15 cellular contexts compared by ENCODE assay signal in genomic region chr22:21849489-21849888, GRCh38. TPM values are rescaled to one million over a fixed set of nuclear protein-coding genes. Genes with fewer than 3 reads are reported as not detected.
DNase-seq lines count a peak whose midpoint lies in the region; ATAC-seq, FAIRE-seq and TF ChIP-seq lines count a peak whose summit lies in the region.
"Had no signal": no experiment of that assay in that cellular context is flagged by ENCODE, and none has a peak within 500 bp of the region (broad histone marks: within the 10 kb centered on the region; RNA-seq: fewer than 3 reads in every experiment).

No MANE protein-coding gene starts in this region.

- no peak for TF ChIP-seq CTCF in keratinocyte (optimal IDR thresholded peaks at IDR 0.05 in 1 of 3, IDR thresholded peaks at IDR 0.05 in 1 of 3, conservative IDR thresholded peaks at IDR 0.05 in 1 of 3; ENCODE audit: extremely low read depth in 1 of 3, insufficient read depth in 2 of 3, low read length in 3 of 3)

- H3K4me3 Mint-ChIP-seq in activated naive CD8-positive, alpha-beta T cell treated with anti-CD3 and anti-CD28 coated beads for 36 hours: no peak overlapping the region
- H3K4me3 Mint-ChIP-seq in stimulated activated naive B cell treated with anti-CD40 and anti-IgM and Interleukin-4, amounts not matched to agents 10 μg/mL and 1 μg/mL and 100 μg/mL, for 72 hours: no peak overlapping the region

- H3K4me2 ChIP-seq in keratinocyte (ENCODE audit: control insufficient read depth, extremely low read depth, insufficient read depth, low read depth, low read length): peak overlapping the region; percentile 70
- H3K4me2 ChIP-seq: BLaER1 treated with 17β-estradiol and CSF1 and Interleukin-3, amounts not matched to agents 10 nM and 100 nM had no signal

- H3K27ac Mint-ChIP-seq in activated naive CD8-positive, alpha-beta T cell treated with anti-CD3 and anti-CD28 coated beads for 36 hours: peak overlapping the region; percentile 21
- H3K27ac Mint-ChIP-seq in stimulated activated naive B cell treated with anti-CD40 and anti-IgM and Interleukin-4, amounts not matched to agents 10 μg/mL and 1 μg/mL and 100 μg/mL, for 72 hours: peak overlapping the region; percentile 25

- DNase-seq in activated naive CD8-positive, alpha-beta T cell treated with anti-CD3 and anti-CD28 coated beads for 36 hours: no peak
- DNase-seq in epithelial cell of prostate (ENCODE audit: low read depth, low spot score) (no peak), keratinocyte (ENCODE audit: low read depth, low spot score) (no peak), activated gamma-delta T cell treated with Interleukin-2 at 50 U/mL for 16 hours (no peak)
- no peak for DNase-seq in stimulated activated naive B cell treated with anti-CD40 and anti-IgM and Interleukin-4, amounts not matched to agents 10 μg/mL and 1 μg/mL and 100 μg/mL, for 72 hours
- no peak for DNase-seq in activated T-cell treated with anti-CD3 and anti-CD28 coated beads, Interleukin-2, amount 50 U/mL, for 48 hours
- DNase-seq: activated naive CD4-positive, alpha-beta T cell treated with Interleukin-2 at 50 U/mL for 16 hours; hypothalamus; NCI-H187 treated with DMSO at 0.1 percent for 48 hours; NCI-H510A; small intestine; transverse colon had no signal

- no peaks in the 10 kb centered on the region for H3K36me3 ChIP-seq in keratinocyte (ENCODE audit: control insufficient read depth in 2 of 2, extremely low read depth in 1 of 2, insufficient read depth in 2 of 2, low read length in 2 of 2)
- H3K36me3 ChIP-seq: transverse colon had no signal

- H3K4me1 ChIP-seq in keratinocyte (ENCODE audit: control insufficient read depth, extremely low read depth, insufficient read depth, low read length): peaks cover 20% of the 10 kb centered on the region

- H3K36me3 Mint-ChIP-seq in activated naive CD8-positive, alpha-beta T cell treated with anti-CD3 and anti-CD28 coated beads for 36 hours: peaks cover 25% of the 10 kb centered on the region
- H3K36me3 Mint-ChIP-seq in stimulated activated naive B cell treated with anti-CD40 and anti-IgM and Interleukin-4, amounts not matched to agents 10 μg/mL and 1 μg/mL and 100 μg/mL, for 72 hours: peaks cover 22 to 38% of the 10 kb centered on the region in 2 donors

- H3K79me2 ChIP-seq in keratinocyte (ENCODE audit: control insufficient read depth, insufficient read depth, low read length): peaks cover 91% of the 10 kb centered on the region

- FAIRE-seq in keratinocyte (lab: Jason Lieb, UNC): no peak
- FAIRE-seq: small intestine had no signal

- H3K4me3 ChIP-seq in keratinocyte (ENCODE audit: control insufficient read depth in 2 of 3, extremely low read depth in 1 of 3, insufficient read depth in 2 of 3, low read depth in 1 of 3, low read length in 3 of 3): no peak overlapping the region
- H3K4me3 ChIP-seq: BLaER1 treated with 17β-estradiol and CSF1 and Interleukin-3, amounts not matched to agents 10 nM and 100 nM; transverse colon had no signal

- no peaks in the 10 kb centered on the region for H3K9me3 ChIP-seq in keratinocyte (ENCODE audit: control insufficient read depth, low read depth, low read length)
- H3K9me3 ChIP-seq: transverse colon had no signal

- H3K9me1 ChIP-seq in keratinocyte (ENCODE audit: control insufficient read depth, extremely low read depth, insufficient read depth, low read length): no peaks in the 10 kb centered on the region

- no peak overlapping the region for H2AFZ ChIP-seq in keratinocyte (ENCODE audit: control insufficient read depth, low read length)

- H3K27me3 Mint-ChIP-seq in activated naive CD8-positive, alpha-beta T cell treated with anti-CD3 and anti-CD28 coated beads for 36 hours: no peaks in the 10 kb centered on the region
- no peaks in the 10 kb centered on the region for H3K27me3 Mint-ChIP-seq in stimulated activated naive B cell treated with anti-CD40 and anti-IgM and Interleukin-4, amounts not matched to agents 10 μg/mL and 1 μg/mL and 100 μg/mL, for 72 hours

- no peaks in the 10 kb centered on the region for H3K9me3 Mint-ChIP-seq in activated naive CD8-positive, alpha-beta T cell treated with anti-CD3 and anti-CD28 coated beads for 36 hours
- H3K9me3 Mint-ChIP-seq in stimulated activated naive B cell treated with anti-CD40 and anti-IgM and Interleukin-4, amounts not matched to agents 10 μg/mL and 1 μg/mL and 100 μg/mL, for 72 hours: no peaks in the 10 kb centered on the region

- dilution Hi-C loops in keratinocyte (cut with MboI; ENCODE audit: extremely low pct_ligation_motif_present, low sequenced_read_pairs): no loop called here

- no peaks in the 10 kb centered on the region for H3K27me3 ChIP-seq in keratinocyte (ENCODE audit: control insufficient read depth, extremely low read depth, insufficient read depth, low read length)
- H3K27me3 ChIP-seq: BLaER1 treated with 17β-estradiol and CSF1 and Interleukin-3, amounts not matched to agents 10 nM and 100 nM; transverse colon had no signal

- ATAC-seq in stimulated activated naive B cell treated with anti-CD40 and anti-IgM and Interleukin-4, amounts not matched to agents 10 μg/mL and 1 μg/mL and 100 μg/mL, for 72 hours (replicated peaks): peak in 1 of 2 donors; percentile 52
- ATAC-seq in HG03095 (IDR thresholded peaks at IDR 0.05; ENCODE audit: unreplicated experiment) (no peak), GM18873 (IDR thresholded peaks at IDR 0.05; ENCODE audit: low FRiP score, unreplicated experiment) (no peak)

- peaks cover 52% of the 10 kb centered on the region for H3K4me1 Mint-ChIP-seq in activated naive CD8-positive, alpha-beta T cell treated with anti-CD3 and anti-CD28 coated beads for 36 hours
- peaks cover 24 to 84% of the 10 kb centered on the region in 2 donors for H3K4me1 Mint-ChIP-seq in stimulated activated naive B cell treated with anti-CD40 and anti-IgM and Interleukin-4, amounts not matched to agents 10 μg/mL and 1 μg/mL and 100 μg/mL, for 72 hours

- H3K27ac ChIP-seq in epithelial cell of prostate: peak overlapping the region; percentile 62
- peak overlapping the region; percentile 82 for H3K27ac ChIP-seq in keratinocyte (ENCODE audit: control insufficient read depth, insufficient read depth, low read length)
- H3K27ac ChIP-seq: BLaER1 treated with 17β-estradiol and CSF1 and Interleukin-3, amounts not matched to agents 10 nM and 100 nM; transverse colon had no signal

- peaks cover 4% of the 10 kb centered on the region for H4K20me1 ChIP-seq in keratinocyte (ENCODE audit: control insufficient read depth, extremely low read depth, insufficient read depth, low read length)

- H3K9ac ChIP-seq in keratinocyte (ENCODE audit: control insufficient read depth, extremely low read depth, insufficient read depth, low read length): peak overlapping the region; percentile 57
- H3K9ac ChIP-seq: BLaER1 treated with 17β-estradiol and CSF1 and Interleukin-3, amounts not matched to agents 10 nM and 100 nM had no signal

RNA-seq across cellular contexts. Expression of gene MAPK1, which starts 18.0 kb away (rescaled TPM):
- total RNA-seq in activated naive CD8-positive, alpha-beta T cell treated with anti-CD3 and anti-CD28 coated beads for 36 hours: 100 to 1,000 TPM in 1 of 2 experiments, 10 to 100 TPM in 1; 96.1 to 106 TPM
- 106 to 136 TPM (median 117 TPM) in 3 replicates for polyA plus RNA-seq in keratinocyte
- polyA plus RNA-seq in keratinocyte (2011; ENCODE audit: low read depth): 41.7 TPM
- polyA plus RNA-seq in keratinocyte (2011; cell fraction: cytosol; rRNA removed): 66.1 and 140 TPM in 2 replicates
- polyA plus RNA-seq in keratinocyte (2011; cell fraction: nucleus; rRNA removed): 68.0 and 73.3 TPM in 2 replicates
- polyA plus RNA-seq in keratinocyte (2012; ENCODE audit: low replicate concordance): 44.3 and 71.7 TPM in 2 replicates
- 95.4 to 117 TPM (median 112 TPM) in 3 replicates for polyA minus RNA-seq in keratinocyte
- polyA minus RNA-seq in keratinocyte (2011; cell fraction: cytosol; rRNA and poly(A)+ RNA removed): 31.1 TPM
- polyA minus RNA-seq in keratinocyte (2011; cell fraction: nucleus; rRNA and poly(A)+ RNA removed): 22.8 and 44.6 TPM in 2 replicates
